Comparison of ENCODE assay signal across 9 cellular contexts in the genomic region with DNA sequence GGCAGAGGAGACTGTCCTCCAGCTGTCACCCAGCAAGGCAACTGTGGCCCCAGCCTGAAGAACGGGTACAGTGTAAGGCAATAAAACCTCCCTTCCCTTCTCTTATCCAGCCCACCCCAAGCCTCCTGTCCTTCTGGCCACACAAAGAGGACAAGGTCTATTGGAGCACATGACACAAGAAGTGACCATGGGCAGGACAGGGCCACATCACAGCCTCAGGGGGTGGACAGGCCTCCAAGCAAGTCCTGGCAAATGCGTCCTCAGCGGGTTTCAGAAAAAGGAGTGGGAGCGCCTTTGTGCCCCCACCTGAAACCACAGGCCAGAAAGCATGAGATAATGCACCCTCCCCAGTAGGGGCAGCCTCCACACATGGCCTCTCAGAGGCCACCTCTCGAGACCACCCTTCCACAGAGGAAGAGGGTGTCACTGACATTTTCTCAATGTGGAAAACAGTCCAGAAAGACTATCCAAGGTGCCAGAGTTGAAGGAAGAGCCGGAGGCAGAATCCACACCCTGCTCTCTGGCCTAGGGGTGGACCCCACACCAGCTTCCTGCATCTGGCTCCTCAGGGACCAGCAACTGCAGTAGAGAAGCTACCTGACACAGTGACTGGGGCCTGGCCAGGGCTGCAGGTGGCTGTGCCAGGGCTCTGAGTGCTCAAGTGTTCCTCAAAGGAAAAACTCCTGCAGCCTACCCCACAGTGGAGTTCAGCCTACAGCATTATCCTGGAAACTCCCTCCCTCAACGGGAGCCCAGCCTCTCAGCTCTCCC. TPM values are rescaled to one million over a fixed set of nuclear protein-coding genes. Genes with fewer than 3 reads are reported as not detected.
DNase-seq lines count a peak whose midpoint lies in the region; TF ChIP-seq lines count a peak whose summit lies in the region.
"Had no signal": no experiment of that assay in that cellular context is flagged by ENCODE, and none has a peak within 500 bp of the region (broad histone marks: within the 10 kb centered on the region; RNA-seq: fewer than 3 reads in every experiment).

No MANE protein-coding gene starts in this region.

- H3K9me3 ChIP-seq in mammary epithelial cell (replicated peaks; ENCODE audit: insufficient read depth, low read length) (no peaks in the 10 kb centered on the region), mucosa of rectum (ENCODE audit: control insufficient read depth in 2 of 2, low read length in 2 of 2) (no peaks in the 10 kb centered on the region), tibial nerve (no peaks in the 10 kb centered on the region)

- WGBS in mammary epithelial cell (ENCODE audit: low coverage, missing lambda C conversion rate), result 23% methylated on average over 5 of the region's 7 CpGs
- WGBS in tibial nerve, 2 donors, result 56 to 59% methylated on average over 6 to 7 of the region's 7 CpGs

- peak in 1 of 2 donors; percentile 8 for TF ChIP-seq CTCF in mammary epithelial cell (conservative IDR thresholded peaks at IDR 0.05 in 1 of 2, IDR thresholded peaks at IDR 0.05 in 1 of 2; ENCODE audit: extremely low read depth in 1 of 2, insufficient read depth in 1 of 2, low read depth in 1 of 2, low read length in 2 of 2)
- no peak for TF ChIP-seq CTCF in tibial nerve (IDR thresholded peaks at IDR 0.05)

- no TSS peak for BruUV-seq in mammary epithelial cell (replicated peaks; lab: Mats Ljungman, UMichigan)

- no peak for TF ChIP-seq POLR2A in tibial nerve (IDR thresholded peaks at IDR 0.05)

- H3K4me3 ChIP-seq in mammary epithelial cell (replicated peaks in 1 of 3; ENCODE audit: insufficient read depth in 1 of 3, low read depth in 2 of 3, low read length in 3 of 3) (no peak overlapping the region), mucosa of rectum (ENCODE audit: low read length in 2 of 2) (no peak overlapping the region), tibial nerve (no peak overlapping the region)

- H3K79me2 ChIP-seq in mammary epithelial cell (ENCODE audit: insufficient read depth, low read length), result peaks cover 80% of the 10 kb centered on the region

- no peaks in the 10 kb centered on the region for H4K20me1 ChIP-seq in mammary epithelial cell (ENCODE audit: insufficient read depth, low read length)

- DNase-seq in activated effector memory CD4-positive, alpha-beta T cell treated with anti-CD3 and anti-CD28 coated beads, Interleukin-2, amount 50 U/mL, for 16 hours, result peak; percentile 60
- no peak for DNase-seq in activated effector memory CD4-positive, alpha-beta T cell treated with Interleukin-2 at 50 U/mL for 16 hours
- DNase-seq in mammary epithelial cell (no peak), tibial nerve (ENCODE audit: low spot score in 2 of 2) (no peak), NCI-H510A (lab: John Stamatoyannopoulos, UW) (no peak), AG08395 (ENCODE audit: low spot score) (no peak), cerebellar nuclear complex (lab: John Stamatoyannopoulos, UW) (no peak)
- DNase-seq: activated CD8-positive, alpha-beta memory T cell treated with anti-CD3 and anti-CD28 coated beads, Interleukin-2, amount 50 U/mL, for 48 hours had no signal

- H3K27me3 ChIP-seq in mammary epithelial cell (ENCODE audit: insufficient read depth, low read length) (no peaks in the 10 kb centered on the region), mucosa of rectum (ENCODE audit: control insufficient read depth in 2 of 2, insufficient read depth in 2 of 2, low read length in 2 of 2) (no peaks in the 10 kb centered on the region), tibial nerve (no peaks in the 10 kb centered on the region)

- no peak overlapping the region for H3K4me2 ChIP-seq in mammary epithelial cell (ENCODE audit: insufficient read depth, low read depth, low read length)

- CTCF ChIA-PET in mammary epithelial cell (lab: Charles Lee; ENCODE audit: low non-redundant PET), result no interaction called here

- H3K27ac ChIP-seq in mammary epithelial cell (ENCODE audit: insufficient read depth, low read depth, low read length) (peak overlapping the region; percentile 45), mucosa of rectum (ENCODE audit: low read depth in 2 of 2, low read length in 2 of 2) (peak overlapping the region; percentile 73 to 76), tibial nerve (peak overlapping the region; percentile 39 to 89 (median 76))

- intact Hi-C loops in mammary epithelial cell (cut with micrococcal nuclease), result loop anchor here (10.0 kb wide), 1 partner anchor 452 kb away; the partner anchor contains the start of gene PTPN23

- H2AFZ ChIP-seq in mammary epithelial cell (ENCODE audit: low read depth, low read length), result no peak overlapping the region

- dilution Hi-C loops in mammary epithelial cell (cut with HindIII; ENCODE audit: low sequenced_read_pairs), result loop anchor here (10.0 kb wide), 1 partner anchor 62 kb away; no protein-coding TSS in a partner anchor

- in situ Hi-C loops in mammary epithelial cell (cut with MboI; ENCODE audit: low sequenced_read_pairs in 2 of 2), result no loop called here

- H3K36me3 ChIP-seq in mammary epithelial cell (ENCODE audit: insufficient read depth, low read length) (peaks cover 3% of the 10 kb centered on the region), mucosa of rectum (ENCODE audit: control insufficient read depth in 2 of 2, insufficient read depth in 2 of 2, low read length in 2 of 2) (peaks cover 18 to 19% of the 10 kb centered on the region in 2 donors), tibial nerve (peaks cover 0 to 11% (median 0%) of the 10 kb centered on the region in 3 donors)

- TF ChIP-seq EP300 in tibial nerve (IDR thresholded peaks at IDR 0.05), result no peak

- H3K9ac ChIP-seq in mammary epithelial cell (ENCODE audit: insufficient read depth, low read length), result peak overlapping the region; percentile 0
- H3K9ac ChIP-seq in mucosa of rectum (ENCODE audit: low read depth in 1 of 2, low read length in 2 of 2), result peak overlapping the region; percentile 28 to 31

- H3K4me1 ChIP-seq in mammary epithelial cell (ENCODE audit: insufficient read depth, low read length), result peaks cover 74% of the 10 kb centered on the region
- H3K4me1 ChIP-seq in mucosa of rectum (ENCODE audit: control insufficient read depth in 2 of 2, insufficient read depth in 2 of 2, low read length in 2 of 2), result peaks cover 65 to 75% of the 10 kb centered on the region in 2 donors
- peaks cover 4 to 99% (median 88%) of the 10 kb centered on the region in 4 donors for H3K4me1 ChIP-seq in tibial nerve

RNA-seq across cellular contexts. Expression of gene CCDC12, which starts 43.9 kb away (rescaled TPM):
- total RNA-seq in mammary epithelial cell, result 10 to 100 TPM; 17.8 to 42.1 TPM
- 31.4 TPM for polyA plus RNA-seq in mammary epithelial cell
- polyA minus RNA-seq in mammary epithelial cell, result 19.6 TPM
- total RNA-seq in tibial nerve, result 10 to 100 TPM; 36.9 to 59.4 (median 50.2) TPM

RNA-seq across cellular contexts. Expression of gene NBEAL2, which starts 46.8 kb away (rescaled TPM):
- total RNA-seq in mammary epithelial cell (10 to 100 TPM; 21.3 to 42.3 TPM), tibial nerve (10 to 100 TPM; 25.3 to 92.1 (median 26.6) TPM)
- polyA plus RNA-seq in mammary epithelial cell, result 24.6 TPM
- 63.5 TPM for polyA minus RNA-seq in mammary epithelial cell

RNA-seq across cellular contexts. Expression of gene PTH1R, which starts 55.1 kb away (rescaled TPM):
- total RNA-seq in mammary epithelial cell (under 1 TPM in 1 of 2 donors, not detected in 1; 0.33 TPM), tibial nerve (10 to 100 TPM in 3 of 4 donors, 1 to 10 TPM in 1; 8.1 to 14.3 (median 13.6) TPM)
- not detected for polyA plus RNA-seq in mammary epithelial cell
- not detected for polyA minus RNA-seq in mammary epithelial cell

Comparison
In these comparisons a context has a peak if more than half of its experiments do, and no peak if none do; other contexts are left out.
1. RNA of gene PTH1R, which starts 55.1 kb away (total RNA-seq): 8.1 to 14.3 TPM in tibial nerve; 0.33 TPM in mammary epithelial cell; every median in the first group is over 4 times any median in the second.
2. Peak in every context shown above with its lines, with median percentiles within 50 percentile points of each other: H3K27ac ChIP-seq.